Comparison of ENCODE assay signal across 20 cellular contexts in genomic region chr12:50149311-50149710, GRCh38. TPM values are rescaled to one million over a fixed set of nuclear protein-coding genes. Genes with fewer than 3 reads are reported as not detected.
"Had no signal": no experiment of that assay in that cellular context is flagged by ENCODE, and none has a peak within 500 bp of the region (broad histone marks: within the 10 kb centered on the region; RNA-seq: fewer than 3 reads in every experiment).

No MANE protein-coding gene starts in this region.

- H3K27ac Mint-ChIP-seq: activated CD4-positive, alpha-beta T cell treated with anti-CD3 and anti-CD28 coated beads, Interleukin-2, amount 10 ng/mL, durations not matched to agents 7 days and 5 days; activated naive CD8-positive, alpha-beta T cell; T-helper 1 cell treated with Interleukin-12 subunit alpha and Interleukin-12 subunit beta and Interleukin-4 antibody, amounts not matched to agents 30 μg/mL and 1 μg/mL, for 36 hours; type B pancreatic cell had no signal

- H3K9me3 ChIP-seq: heart left ventricle, sigmoid colon, thoracic aorta, vagina had no signal

- ATAC-seq: heart left ventricle; left ventricle myocardium superior; stimulated activated naive B cell treated with anti-CD40 and anti-IgM and Interleukin-4, amounts not matched to agents 10 μg/mL and 1 μg/mL and 100 μg/mL, for 72 hours had no signal

- H3K4me3 Mint-ChIP-seq: activated CD4-positive, alpha-beta T cell treated with anti-CD3 and anti-CD28 coated beads, Interleukin-2, amount 10 ng/mL, durations not matched to agents 7 days and 5 days; activated naive CD8-positive, alpha-beta T cell; stimulated activated naive B cell treated with anti-CD40 and anti-IgM and Interleukin-4, amounts not matched to agents 10 μg/mL and 1 μg/mL and 100 μg/mL, for 72 hours; T-helper 1 cell treated with Interleukin-12 subunit alpha and Interleukin-12 subunit beta and Interleukin-4 antibody, amounts not matched to agents 30 μg/mL and 1 μg/mL, for 36 hours; type B pancreatic cell had no signal

- H3K9me3 Mint-ChIP-seq: activated CD4-positive, alpha-beta T cell treated with anti-CD3 and anti-CD28 coated beads, Interleukin-2, amount 10 ng/mL, durations not matched to agents 7 days and 5 days; stimulated activated naive B cell treated with anti-CD40 and anti-IgM and Interleukin-4, amounts not matched to agents 10 μg/mL and 1 μg/mL and 100 μg/mL, for 72 hours; T-helper 1 cell treated with Interleukin-12 subunit alpha and Interleukin-12 subunit beta and Interleukin-4 antibody, amounts not matched to agents 30 μg/mL and 1 μg/mL, for 36 hours; type B pancreatic cell had no signal

- H3K27ac ChIP-seq: heart left ventricle, sigmoid colon, thoracic aorta, vagina had no signal

- H3K36me3 ChIP-seq: sigmoid colon, thoracic aorta, vagina had no signal

- H3K4me3 ChIP-seq: heart left ventricle, sigmoid colon, smooth muscle cell, thoracic aorta, vagina had no signal

- H3K27me3 Mint-ChIP-seq: activated CD4-positive, alpha-beta T cell treated with anti-CD3 and anti-CD28 coated beads, Interleukin-2, amount 10 ng/mL, durations not matched to agents 7 days and 5 days; activated naive CD8-positive, alpha-beta T cell; stimulated activated naive B cell treated with anti-CD40 and anti-IgM and Interleukin-4, amounts not matched to agents 10 μg/mL and 1 μg/mL and 100 μg/mL, for 72 hours; type B pancreatic cell had no signal

- H3K36me3 Mint-ChIP-seq: type B pancreatic cell had no signal

- H3K27me3 ChIP-seq: heart left ventricle, sigmoid colon, vagina had no signal

- DNase-seq: activated CD4-positive, alpha-beta T cell treated with anti-CD3 and anti-CD28 coated beads, Interleukin-2, amount 10 ng/mL, durations not matched to agents 7 days and 5 days; activated CD4-positive, CD25-positive, alpha-beta regulatory T cell; amniotic stem cell; cortex of kidney; heart left ventricle; left ventricle myocardium superior; mammary epithelial cell; occipital lobe; retina; sigmoid colon; stimulated activated CD4-positive, alpha-beta T cell treated with anti-CD3 and anti-CD28 coated beads, Interleukin-15, amount 100 ng/mL, for 24 hours; stimulated activated naive B cell treated with anti-CD40 and anti-IgM and Interleukin-4, amounts not matched to agents 10 μg/mL and 1 μg/mL and 100 μg/mL, for 72 hours had no signal

RNA-seq across cellular contexts. Expression of gene GPD1, which starts 45.5 kb away (rescaled TPM):
- total RNA-seq: epithelial cell of proximal tubule, fibroblast of villous mesenchyme, smooth muscle cell had no signal
